ENCODE assay signal across 8 cellular contexts in the genomic region with DNA sequence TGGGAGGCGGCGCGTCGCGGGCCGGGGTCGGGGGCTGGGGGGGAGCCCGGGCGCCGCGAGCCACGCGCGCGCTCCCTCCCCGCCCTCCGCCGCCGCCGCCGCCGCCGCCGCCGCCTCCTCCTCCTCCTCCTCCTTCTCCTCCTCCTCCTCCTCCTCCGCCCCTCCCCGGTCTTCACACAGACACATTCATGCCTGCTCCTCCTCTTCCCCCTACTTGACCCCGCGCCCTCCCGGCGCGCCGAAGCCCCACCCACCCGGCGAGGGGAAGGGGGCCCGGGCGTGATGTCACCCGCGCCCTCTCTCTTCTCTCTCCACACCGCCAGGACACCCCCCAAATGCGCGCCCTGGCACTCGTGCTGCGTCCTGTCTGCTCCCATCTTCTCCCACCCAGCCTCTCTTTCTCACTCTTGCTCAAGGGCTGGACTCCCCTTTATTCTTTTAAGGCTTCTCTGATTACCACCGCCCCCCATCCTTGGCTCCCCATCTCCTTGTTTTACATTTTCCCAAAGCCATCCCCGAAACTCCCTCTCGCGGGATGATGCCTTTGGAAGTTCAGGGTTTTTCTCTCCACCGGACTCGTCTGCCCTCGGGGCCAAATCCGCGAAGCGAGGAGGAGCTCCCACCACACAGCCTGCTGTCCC. TPM values are rescaled to one million over a fixed set of nuclear protein-coding genes. Genes with fewer than 3 reads are reported as not detected.
DNase-seq lines count a peak whose midpoint lies in the region; ATAC-seq and TF ChIP-seq lines count a peak whose summit lies in the region.

No MANE protein-coding gene starts in this region.

- peaks cover 46% of the 10 kb centered on the region for H3K27me3 Mint-ChIP-seq in Caco-2 (ENCODE audit: insufficient read depth, unreplicated experiment)
- peaks cover 47% of the 10 kb centered on the region for H3K27me3 Mint-ChIP-seq in central memory CD8-positive, alpha-beta T cell
- H3K27me3 Mint-ChIP-seq in stimulated activated naive CD8-positive, alpha-beta T cell treated with anti-CD3 and anti-CD28 coated beads, Interleukin-15, amount 100 ng/mL, for 72 hours = peaks cover 90% of the 10 kb centered on the region

- H3K27me3 ChIP-seq in Caco-2 (replicated peaks; ENCODE audit: control insufficient read depth, insufficient read depth, low read length) = no peaks in the 10 kb centered on the region; the same call in none of the 2 replicates

- DNase-seq in Caco-2 (no peak), LNCaP clone FGC (ENCODE audit: low read depth) (no peak), kidney tubule cell (ENCODE audit: low spot score) (peak; percentile 35), GF-D8 (lab: John Stamatoyannopoulos, UW) (no peak), GM19238 (ENCODE audit: insufficient read length, low spot score) (no peak)
- DNase-seq in central memory CD8-positive, alpha-beta T cell (ENCODE audit: low spot score in 2 of 2) = no peak
- DNase-seq in stimulated activated naive CD8-positive, alpha-beta T cell treated with anti-CD3 and anti-CD28 coated beads, Interleukin-15, amount 100 ng/mL, for 72 hours = no peak
- DNase-seq in central memory CD4-positive, alpha-beta T cell = no peak

- BruUV-seq in Caco-2 (replicated peaks; lab: Mats Ljungman, UMichigan) = no TSS peak

- H3K4me1 ChIP-seq in Caco-2 = peaks cover 4% of the 10 kb centered on the region; the same call in 1 of the 2 replicates

- POLR2A ChIA-PET in Caco-2 (lab: Charles Lee) = no interaction called here

- ATAC-seq in central memory CD8-positive, alpha-beta T cell (replicated peaks; ENCODE audit: extremely low read depth, poor library complexity, severe bottlenecking) = no peak
- peak; percentile 9 for ATAC-seq in stimulated activated naive CD8-positive, alpha-beta T cell treated with anti-CD3 and anti-CD28 coated beads, Interleukin-15, amount 100 ng/mL, for 72 hours

- H3K4me3 Mint-ChIP-seq in Caco-2 (ENCODE audit: unreplicated experiment) = peak overlapping the region; percentile 90
- peak overlapping the region; percentile 79 for H3K4me3 Mint-ChIP-seq in central memory CD8-positive, alpha-beta T cell
- peak overlapping the region; percentile 83 to 84 for H3K4me3 Mint-ChIP-seq in stimulated activated naive CD8-positive, alpha-beta T cell treated with anti-CD3 and anti-CD28 coated beads, Interleukin-15, amount 100 ng/mL, for 72 hours

- no peaks in the 10 kb centered on the region for H3K9me3 ChIP-seq in Caco-2

- H3K4me1 Mint-ChIP-seq in Caco-2 (ENCODE audit: low read depth, unreplicated experiment) = peaks cover 13% of the 10 kb centered on the region
- peaks cover 9% of the 10 kb centered on the region for H3K4me1 Mint-ChIP-seq in central memory CD8-positive, alpha-beta T cell
- H3K4me1 Mint-ChIP-seq in stimulated activated naive CD8-positive, alpha-beta T cell treated with anti-CD3 and anti-CD28 coated beads, Interleukin-15, amount 100 ng/mL, for 72 hours = peaks cover 18% of the 10 kb centered on the region

- H3K36me3 ChIP-seq in Caco-2 (ENCODE audit: control insufficient read depth, insufficient read depth, low read length) = no peaks in the 10 kb centered on the region

- no peaks in the 10 kb centered on the region for H3K9me3 Mint-ChIP-seq in Caco-2 (ENCODE audit: unreplicated experiment)
- H3K9me3 Mint-ChIP-seq in central memory CD8-positive, alpha-beta T cell = no peaks in the 10 kb centered on the region
- H3K9me3 Mint-ChIP-seq in stimulated activated naive CD8-positive, alpha-beta T cell treated with anti-CD3 and anti-CD28 coated beads, Interleukin-15, amount 100 ng/mL, for 72 hours = peaks cover 0 to 5% of the 10 kb centered on the region in 2 donors

- H3K36me3 Mint-ChIP-seq in Caco-2 (ENCODE audit: insufficient read depth, unreplicated experiment) = peaks cover 4% of the 10 kb centered on the region
- peaks cover 5% of the 10 kb centered on the region for H3K36me3 Mint-ChIP-seq in central memory CD8-positive, alpha-beta T cell (ENCODE audit: insufficient read depth)

- intact Hi-C loops in Caco-2 (cut with micrococcal nuclease; ENCODE audit: unreplicated experiment) = no loop called here

- TF ChIP-seq CTCF in Caco-2 (IDR thresholded peaks at IDR 0.05; ENCODE audit: insufficient read depth in 1 of 2, low read depth in 1 of 2, low read length in 1 of 2, severe bottlenecking in 1 of 2, unreplicated experiment in 1 of 2) = no peak
- no peak for TF ChIP-seq CTCF in LNCaP clone FGC (IDR thresholded peaks at IDR 0.05; ENCODE audit: control insufficient read depth, extremely low read depth, insufficient read depth)

- H3K4me3 ChIP-seq in Caco-2 (ENCODE audit: low read depth, low read length) (no peak overlapping the region; the same call in 1 of the 2 replicates), LNCaP clone FGC (ENCODE audit: low read depth, low read length) (peak overlapping the region; percentile 71)

- peak overlapping the region; percentile 56 for H3K27ac Mint-ChIP-seq in Caco-2 (ENCODE audit: unreplicated experiment)
- peak overlapping the region; percentile 44 for H3K27ac Mint-ChIP-seq in central memory CD8-positive, alpha-beta T cell (ENCODE audit: low read depth)
- H3K27ac Mint-ChIP-seq in stimulated activated naive CD8-positive, alpha-beta T cell treated with anti-CD3 and anti-CD28 coated beads, Interleukin-15, amount 100 ng/mL, for 72 hours = peak overlapping the region in 1 of 2 donors; percentile 76

- CTCF ChIA-PET in Caco-2 (lab: Charles Lee) = no interaction called here

RNA-seq across cellular contexts. Expression of gene GLI3, which starts 1.0 kb away (rescaled TPM):
- total RNA-seq in Caco-2 (2022) = 1.00 and 1.1 TPM in 2 replicates
